10 cellular contexts compared by ENCODE assay signal in genomic region chr1:168637350-168637991, GRCh38.
DNase-seq lines count a peak whose midpoint lies in the region; ATAC-seq and TF ChIP-seq lines count a peak whose summit lies in the region.
"Had no signal": no experiment of that assay in that cellular context is flagged by ENCODE, and none has a peak within 500 bp of the region (broad histone marks: within the 10 kb centered on the region; RNA-seq: fewer than 3 reads in every experiment).

No MANE protein-coding gene starts in this region.

- no peaks in the 10 kb centered on the region for H3K4me1 ChIP-seq in OCI-LY1 (ENCODE audit: insufficient read depth, low read length, severe bottlenecking)
- H3K4me1 ChIP-seq: SJCRH30 had no signal

- DNase-seq in DMS153 (lab: John Stamatoyannopoulos, UW) (peak; percentile 47), erythroblast (lab: John Stamatoyannopoulos, UW) (peak; percentile 50 to 60), osteocyte (ENCODE audit: extremely low spot score, unreplicated experiment) (no peak)
- no peak for DNase-seq in stimulated activated CD4-positive, alpha-beta T cell treated with anti-CD3 and anti-CD28 coated beads, Interleukin-15, amount 100 ng/mL, for 24 hours
- DNase-seq in activated effector memory CD4-positive, alpha-beta T cell treated with Interleukin-2 at 50 U/mL for 16 hours: no peak
- no peak for DNase-seq in activated naive CD4-positive, alpha-beta T cell treated with anti-CD3 and anti-CD28 coated beads, Interleukin-2, amount 50 U/mL, for 16 hours
- DNase-seq: naive B cell had no signal

- H3K27ac ChIP-seq in OCI-LY1 (ENCODE audit: low read depth, low read length, poor library complexity, severe bottlenecking): no peak overlapping the region
- H3K27ac ChIP-seq: SJCRH30 had no signal

- no peaks in the 10 kb centered on the region for H3K27me3 Mint-ChIP-seq in osteocyte (ENCODE audit: unreplicated experiment)

- no peaks in the 10 kb centered on the region for H3K9me3 Mint-ChIP-seq in osteocyte (ENCODE audit: unreplicated experiment)

- no peaks in the 10 kb centered on the region for H3K79me2 ChIP-seq in OCI-LY1 (ENCODE audit: insufficient read depth, low read length)

- H3K4me2 ChIP-seq in OCI-LY1 (ENCODE audit: low read length): no peak overlapping the region

- H2AFZ ChIP-seq in OCI-LY1 (ENCODE audit: low read length): no peak overlapping the region

- H3K9me2 ChIP-seq in OCI-LY1 (ENCODE audit: low read depth, low read length): no peaks in the 10 kb centered on the region

- ATAC-seq in HG02798 (IDR thresholded peaks at IDR 0.05; ENCODE audit: poor library complexity, unreplicated experiment): peak; percentile 55

- H3K9me3 ChIP-seq in OCI-LY1 (ENCODE audit: low read length): no peaks in the 10 kb centered on the region
- H3K9me3 ChIP-seq: SJCRH30 had no signal

- no peaks in the 10 kb centered on the region for H3K36me3 Mint-ChIP-seq in osteocyte (ENCODE audit: unreplicated experiment)
- H3K36me3 Mint-ChIP-seq: naive B cell had no signal

- H3K27me3 ChIP-seq in OCI-LY1 (ENCODE audit: insufficient read depth, low read length): no peaks in the 10 kb centered on the region
- H3K27me3 ChIP-seq: SJCRH30 had no signal

- no peak overlapping the region for H3K4me3 Mint-ChIP-seq in osteocyte (ENCODE audit: unreplicated experiment)
- H3K4me3 Mint-ChIP-seq: naive B cell had no signal

- H3K9ac ChIP-seq in OCI-LY1 (ENCODE audit: low read length): no peak overlapping the region

- no peaks in the 10 kb centered on the region for H3F3A ChIP-seq in OCI-LY1 (ENCODE audit: insufficient read depth, low read length)

- H3K4me3 ChIP-seq in OCI-LY1 (ENCODE audit: low read depth, low read length, poor library complexity, severe bottlenecking): no peak overlapping the region
- H3K4me3 ChIP-seq: SJCRH30 had no signal

- no peak for TF ChIP-seq POLR2A in erythroblast (IDR thresholded peaks at IDR 0.05; ENCODE audit: low read length)

- H3K4me1 Mint-ChIP-seq in osteocyte (ENCODE audit: unreplicated experiment): peaks cover 27% of the 10 kb centered on the region
- H3K4me1 Mint-ChIP-seq: naive B cell had no signal

- H4K20me1 ChIP-seq in OCI-LY1 (ENCODE audit: insufficient read depth, low read length): no peaks in the 10 kb centered on the region

- H3K36me3 ChIP-seq in OCI-LY1 (ENCODE audit: insufficient read depth, low read length): no peaks in the 10 kb centered on the region
- H3K36me3 ChIP-seq: SJCRH30 had no signal

- TF ChIP-seq CTCF in OCI-LY1 (IDR thresholded peaks at IDR 0.05; ENCODE audit: low read length): peak; percentile 80
- TF ChIP-seq CTCF in osteocyte (IDR thresholded peaks at IDR 0.05): peak; percentile 51

- H3K27ac Mint-ChIP-seq in osteocyte (ENCODE audit: unreplicated experiment): peak overlapping the region; percentile 72
- H3K27ac Mint-ChIP-seq: naive B cell had no signal

Comparison
In these comparisons a context has a peak if more than half of its experiments do, and no peak if none do; other contexts are left out.
1. DNase-seq: peak in DMS153 (single experiment) and erythroblast (2 of 2); none in osteocyte (single experiment), stimulated activated CD4-positive, alpha-beta T cell treated with anti-CD3 and anti-CD28 coated beads, Interleukin-15, amount 100 ng/mL, for 24 hours (single experiment), activated effector memory CD4-positive, alpha-beta T cell treated with Interleukin-2 at 50 U/mL for 16 hours (single experiment) and activated naive CD4-positive, alpha-beta T cell treated with anti-CD3 and anti-CD28 coated beads, Interleukin-2, amount 50 U/mL, for 16 hours (single experiment).